8 cellular contexts compared by ENCODE assay signal in genomic region chr19:11814707-11815050, GRCh38. TPM values are rescaled to one million over a fixed set of nuclear protein-coding genes. Genes with fewer than 3 reads are reported as not detected.
DNase-seq lines count a peak whose midpoint lies in the region; ATAC-seq, FAIRE-seq and TF ChIP-seq lines count a peak whose summit lies in the region.

No MANE protein-coding gene starts in this region.

- H3K27ac ChIP-seq in CD8-positive, alpha-beta T cell (ENCODE audit: low read depth, low read length) = peak overlapping the region; percentile 45
- H3K27ac ChIP-seq in angular gyrus (ENCODE audit: low read depth, low read length) (peak overlapping the region; percentile 83), small intestine (ENCODE audit: low read depth in 1 of 2, low read length in 1 of 2) (peak overlapping the region; percentile 88 to 95)

- POLR2A ChIA-PET in CD8-positive, alpha-beta T cell (lab: Charles Lee) = interaction anchor here (0.9 to 1.1 kb wide), 3 partner anchors 14 to 48 kb away, joined by 3 to 4 read pairs (median 4); partner anchors contain the start of genes ZNF441 and ZNF491

- DNase-seq in CD8-positive, alpha-beta T cell = no peak
- peak; percentile 18 for DNase-seq in KBM-7
- peak; percentile 33 for DNase-seq in small intestine
- no peak for DNase-seq in stimulated activated CD4-positive, alpha-beta T cell treated with anti-CD3 and anti-CD28 coated beads, Interleukin-2, amount 100 ng/mL, for 24 hours

- intact Hi-C loops in CD8-positive, alpha-beta T cell (cut with DNase I, micrococcal nuclease) = loop anchor here (1.0 to 5.0 kb wide), 7 partner anchors 16 to 328 kb away; partner anchors contain the start of genes ZNF491 (in 2 of the 2), ZNF20 (in 1 of the 2), ZNF441 (in 1 of the 2) and ZNF823 (in 1 of the 2)

- H3K36me3 Mint-ChIP-seq in CD8-positive, alpha-beta T cell = peaks cover 21% of the 10 kb centered on the region

- peaks cover 6% of the 10 kb centered on the region for H3K4me1 ChIP-seq in CD8-positive, alpha-beta T cell (ENCODE audit: insufficient read depth, low read length)
- H3K4me1 ChIP-seq in small intestine (ENCODE audit: control insufficient read depth in 2 of 2, insufficient read depth in 1 of 2, low read depth in 1 of 2, low read length in 1 of 2) = no peaks in the 10 kb centered on the region

- CTCF ChIA-PET in CD8-positive, alpha-beta T cell (lab: Charles Lee) = interaction anchor here (1.1 to 5.2 kb wide), 2 partner anchors 17 to 37 kb away, joined by 3 to 68 read pairs; partner anchors contain the start of gene ZNF491

- peak overlapping the region; percentile 95 for H3K4me3 ChIP-seq in CD8-positive, alpha-beta T cell (ENCODE audit: low read depth, low read length)
- H3K4me3 ChIP-seq in iPS-18c (ENCODE audit: insufficient read depth, low read depth, low read length) (peak overlapping the region; percentile 98), small intestine (ENCODE audit: low read depth in 1 of 2, low read length in 2 of 2) (peak overlapping the region; percentile 76 to 79)

- 5 to 13% (median 9%) methylated on average over 13 of the region's 13 CpGs for WGBS in small intestine, 3 donors

- ATAC-seq in CD8-positive, alpha-beta T cell = no peak
- ATAC-seq in HG03280 (IDR thresholded peaks at IDR 0.05; ENCODE audit: unreplicated experiment) = no peak
- ATAC-seq in GM19452 (IDR thresholded peaks at IDR 0.05; ENCODE audit: unreplicated experiment) = no peak

- no peaks in the 10 kb centered on the region for H3K27me3 ChIP-seq in CD8-positive, alpha-beta T cell (ENCODE audit: insufficient read depth, low read length)
- no peaks in the 10 kb centered on the region for H3K27me3 ChIP-seq in small intestine (ENCODE audit: control insufficient read depth in 2 of 2, insufficient read depth in 2 of 2, low read length in 2 of 2)

- H3K4me3 Mint-ChIP-seq in CD8-positive, alpha-beta T cell = peak overlapping the region; percentile 85

- peaks cover 32% of the 10 kb centered on the region for H3K4me1 Mint-ChIP-seq in CD8-positive, alpha-beta T cell (ENCODE audit: low read depth)

- H3K27me3 Mint-ChIP-seq in CD8-positive, alpha-beta T cell (ENCODE audit: low read depth) = no peaks in the 10 kb centered on the region

- H3K9me3 Mint-ChIP-seq in CD8-positive, alpha-beta T cell = no peaks in the 10 kb centered on the region

- no peaks in the 10 kb centered on the region for H3K36me3 ChIP-seq in CD8-positive, alpha-beta T cell (ENCODE audit: insufficient read depth, low read length)
- peaks cover 0 to under 1% of the 10 kb centered on the region in 2 donors for H3K36me3 ChIP-seq in small intestine (ENCODE audit: control insufficient read depth in 2 of 2, insufficient read depth in 2 of 2, low read length in 2 of 2)

- in situ Hi-C loops in KBM-7 (cut with MboI; ENCODE audit: low pct_unique_long_range_greater_than_20kb, low sequenced_read_pairs) = no loop called here

- TF ChIP-seq CTCF in CD8-positive, alpha-beta T cell (IDR thresholded peaks at IDR 0.05) = no peak

- no peak for FAIRE-seq in small intestine (lab: Jason Lieb, UNC)

- H3K27ac Mint-ChIP-seq in CD8-positive, alpha-beta T cell = peak overlapping the region; percentile 52

- no peaks in the 10 kb centered on the region for H3K9me3 ChIP-seq in CD8-positive, alpha-beta T cell (ENCODE audit: low read length)
- H3K9me3 ChIP-seq in iPS-18c (ENCODE audit: control insufficient read depth, insufficient read depth, low read length) = peaks cover 4% of the 10 kb centered on the region
- H3K9me3 ChIP-seq in small intestine (ENCODE audit: control insufficient read depth, low read depth) = no peaks in the 10 kb centered on the region

RNA-seq across cellular contexts. Expression of gene ZNF440, which starts 0.6 kb away (rescaled TPM):
- 1 to 10 TPM; 6.4 to 7.9 TPM for total RNA-seq in CD8-positive, alpha-beta T cell
- 1 to 10 TPM; 3.5 to 7.6 (median 7.2) TPM for polyA plus RNA-seq in small intestine

RNA-seq across cellular contexts. Expression of gene ZNF491, which starts 16.4 kb away (rescaled TPM):
- total RNA-seq in CD8-positive, alpha-beta T cell = under 1 TPM; 0.43 to 0.89 TPM
- polyA plus RNA-seq in small intestine = 1 to 10 TPM in 1 of 3 donors, under 1 TPM in 2; 0.45 to 1.4 (median 0.57) TPM

RNA-seq across cellular contexts. Expression of gene ZNF439, which starts 33.8 kb away (rescaled TPM):
- total RNA-seq in CD8-positive, alpha-beta T cell = 1 to 10 TPM; 6.2 to 7.9 TPM
- polyA plus RNA-seq in small intestine = 1 to 10 TPM; 1.1 to 6.0 (median 2.5) TPM

RNA-seq across cellular contexts. Expression of gene ZNF441, which starts 47.9 kb away (rescaled TPM):
- 1 to 10 TPM; 1.9 to 2.3 TPM for total RNA-seq in CD8-positive, alpha-beta T cell
- 1 to 10 TPM; 1.4 to 2.6 (median 1.6) TPM for polyA plus RNA-seq in small intestine

Comparison
In these comparisons a context has a peak if more than half of its experiments do, and no peak if none do; other contexts are left out.
1. DNase-seq: peak in KBM-7 (single experiment) and small intestine (single experiment); none in CD8-positive, alpha-beta T cell (0 of 7) and stimulated activated CD4-positive, alpha-beta T cell treated with anti-CD3 and anti-CD28 coated beads, Interleukin-2, amount 100 ng/mL, for 24 hours (0 of 2).
2. Peak in every context shown above with its lines, with median percentiles within 50 percentile points of each other: H3K27ac ChIP-seq and H3K4me3 ChIP-seq.